In the genomic region with DNA sequence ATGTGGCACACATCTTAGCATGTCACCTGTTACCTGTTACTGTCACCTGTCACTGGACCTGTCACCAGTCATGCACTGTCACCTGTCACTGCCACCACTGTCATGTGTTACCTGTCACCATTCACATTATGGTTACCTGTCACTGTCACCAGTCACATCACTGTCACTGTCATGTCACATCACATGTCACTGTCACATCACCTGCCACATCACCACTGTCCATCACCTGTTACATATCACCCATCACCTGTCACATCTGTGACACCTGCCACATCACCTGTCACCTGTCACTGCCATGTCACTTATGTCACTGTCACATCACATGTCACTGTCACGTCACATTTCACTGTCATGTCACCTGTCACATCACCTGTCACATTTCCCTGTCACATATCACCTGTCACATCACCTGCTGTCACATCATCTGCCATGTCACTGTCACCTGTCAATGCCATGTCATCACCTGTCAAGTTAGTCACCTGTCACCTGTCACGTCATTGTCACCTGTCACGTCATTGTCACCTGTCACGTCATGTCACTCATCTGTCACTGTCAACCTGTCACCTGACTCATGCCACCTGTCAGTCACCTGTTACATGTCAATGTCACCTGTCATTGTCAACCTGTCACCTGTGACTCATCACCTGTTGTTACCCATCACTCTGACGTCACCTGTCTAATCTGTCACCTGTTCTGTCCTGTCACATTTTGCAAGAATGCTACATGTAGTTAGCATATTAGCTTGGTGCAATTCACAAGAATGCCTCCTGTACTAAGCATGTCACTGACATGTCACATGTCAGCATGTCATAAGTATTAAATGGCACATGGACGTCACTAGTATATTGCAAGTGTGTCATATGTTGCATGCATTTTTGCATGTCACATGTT, we compare ENCODE assay signal across 1 cellular context.
TF ChIP-seq lines count a peak whose summit lies in the region.

No MANE protein-coding gene starts in this region.

TF ChIP-seq in HepG2, 621 proteins besides CTCF, POLR2A, EP300 and RAD21:
- TF ChIP-seq RFX1 (IDR thresholded peaks at IDR 0.05) (no peak), NR1H2 (CRISPR knock-in tag; IDR thresholded peaks at IDR 0.05; ENCODE audit: borderline replicate concordance, low read depth) (0 out of 2 replicates have a peak, but pooled peaks have one; percentile 34), ZNF143 (CRISPR knock-in tag; IDR thresholded peaks at IDR 0.05) (no peak), ZNF839 (CRISPR knock-in tag; IDR thresholded peaks at IDR 0.05; ENCODE audit: borderline replicate concordance) (no peak), ATF7 (IDR thresholded peaks at IDR 0.05) (peak; percentile 81), ATF7 (CRISPR knock-in tag; IDR thresholded peaks at IDR 0.05) (no peak), NFE2 (CRISPR knock-in tag; IDR thresholded peaks at IDR 0.05) (no peak), CREB1 (IDR thresholded peaks at IDR 0.05) (peak; percentile 94), CREB1 (CRISPR knock-in tag; IDR thresholded peaks at IDR 0.05) (no peak), POLR2AphosphoS2 (IDR thresholded peaks at IDR 0.05; ENCODE audit: low read depth, low read length) (no peak), MAFK (conservative IDR thresholded peaks at IDR 0.05 in 1 of 2, IDR thresholded peaks at IDR 0.05 in 1 of 2; ENCODE audit: low read length in 2 of 2) (no peak), TRIM24 (CRISPR knock-in tag; IDR thresholded peaks at IDR 0.05) (no peak; the same call in 1 of the 2 replicates), NR2F1 (CRISPR knock-in tag; IDR thresholded peaks at IDR 0.05) (no peak), IKZF1 (IDR thresholded peaks at IDR 0.05) (no peak), ZNF350 (CRISPR knock-in tag; IDR thresholded peaks at IDR 0.05; ENCODE audit: borderline replicate concordance, low read depth) (no peak), ZMYM4 (CRISPR knock-in tag; IDR thresholded peaks at IDR 0.05) (no peak), NFRKB (IDR thresholded peaks at IDR 0.05) (no peak), ZNF549 (CRISPR knock-in tag; IDR thresholded peaks at IDR 0.05) (no peak), NRL (CRISPR knock-in tag; IDR thresholded peaks at IDR 0.05; ENCODE audit: borderline replicate concordance) (no peak), ATRX (CRISPR knock-in tag; IDR thresholded peaks at IDR 0.05; ENCODE audit: borderline replicate concordance) (no peak), KAT2B (IDR thresholded peaks at IDR 0.05; ENCODE audit: borderline replicate concordance, low read depth, low read length) (no peak)
- TF ChIP-seq, protein P1, sequence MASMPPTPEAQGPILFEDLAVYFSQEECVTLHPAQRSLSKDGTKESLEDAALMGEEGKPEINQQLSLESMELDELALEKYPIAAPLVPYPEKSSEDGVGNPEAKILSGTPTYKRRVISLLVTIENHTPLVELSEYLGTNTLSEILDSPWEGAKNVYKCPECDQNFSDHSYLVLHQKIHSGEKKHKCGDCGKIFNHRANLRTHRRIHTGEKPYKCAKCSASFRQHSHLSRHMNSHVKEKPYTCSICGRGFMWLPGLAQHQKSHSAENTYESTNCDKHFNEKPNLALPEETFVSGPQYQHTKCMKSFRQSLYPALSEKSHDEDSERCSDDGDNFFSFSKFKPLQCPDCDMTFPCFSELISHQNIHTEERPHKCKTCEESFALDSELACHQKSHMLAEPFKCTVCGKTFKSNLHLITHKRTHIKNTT (CRISPR knock-in tag; IDR thresholded peaks at IDR 0.05): no peak
- TF ChIP-seq, protein P2, sequence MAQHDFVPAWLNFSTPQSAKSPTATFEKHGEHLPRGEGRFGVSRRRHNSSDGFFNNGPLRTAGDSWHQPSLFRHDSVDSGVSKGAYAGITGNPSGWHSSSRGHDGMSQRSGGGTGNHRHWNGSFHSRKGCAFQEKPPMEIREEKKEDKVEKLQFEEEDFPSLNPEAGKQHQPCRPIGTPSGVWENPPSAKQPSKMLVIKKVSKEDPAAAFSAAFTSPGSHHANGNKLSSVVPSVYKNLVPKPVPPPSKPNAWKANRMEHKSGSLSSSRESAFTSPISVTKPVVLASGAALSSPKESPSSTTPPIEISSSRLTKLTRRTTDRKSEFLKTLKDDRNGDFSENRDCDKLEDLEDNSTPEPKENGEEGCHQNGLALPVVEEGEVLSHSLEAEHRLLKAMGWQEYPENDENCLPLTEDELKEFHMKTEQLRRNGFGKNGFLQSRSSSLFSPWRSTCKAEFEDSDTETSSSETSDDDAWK (CRISPR knock-in tag; IDR thresholded peaks at IDR 0.05): no peak
- TF ChIP-seq, protein P3, sequence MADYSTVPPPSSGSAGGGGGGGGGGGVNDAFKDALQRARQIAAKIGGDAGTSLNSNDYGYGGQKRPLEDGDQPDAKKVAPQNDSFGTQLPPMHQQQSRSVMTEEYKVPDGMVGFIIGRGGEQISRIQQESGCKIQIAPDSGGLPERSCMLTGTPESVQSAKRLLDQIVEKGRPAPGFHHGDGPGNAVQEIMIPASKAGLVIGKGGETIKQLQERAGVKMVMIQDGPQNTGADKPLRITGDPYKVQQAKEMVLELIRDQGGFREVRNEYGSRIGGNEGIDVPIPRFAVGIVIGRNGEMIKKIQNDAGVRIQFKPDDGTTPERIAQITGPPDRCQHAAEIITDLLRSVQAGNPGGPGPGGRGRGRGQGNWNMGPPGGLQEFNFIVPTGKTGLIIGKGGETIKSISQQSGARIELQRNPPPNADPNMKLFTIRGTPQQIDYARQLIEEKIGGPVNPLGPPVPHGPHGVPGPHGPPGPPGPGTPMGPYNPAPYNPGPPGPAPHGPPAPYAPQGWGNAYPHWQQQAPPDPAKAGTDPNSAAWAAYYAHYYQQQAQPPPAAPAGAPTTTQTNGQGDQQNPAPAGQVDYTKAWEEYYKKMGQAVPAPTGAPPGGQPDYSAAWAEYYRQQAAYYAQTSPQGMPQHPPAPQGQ (CRISPR knock-in tag; IDR thresholded peaks at IDR 0.05; ENCODE audit: borderline replicate concordance): no peak
- TF ChIP-seq, protein P4, sequence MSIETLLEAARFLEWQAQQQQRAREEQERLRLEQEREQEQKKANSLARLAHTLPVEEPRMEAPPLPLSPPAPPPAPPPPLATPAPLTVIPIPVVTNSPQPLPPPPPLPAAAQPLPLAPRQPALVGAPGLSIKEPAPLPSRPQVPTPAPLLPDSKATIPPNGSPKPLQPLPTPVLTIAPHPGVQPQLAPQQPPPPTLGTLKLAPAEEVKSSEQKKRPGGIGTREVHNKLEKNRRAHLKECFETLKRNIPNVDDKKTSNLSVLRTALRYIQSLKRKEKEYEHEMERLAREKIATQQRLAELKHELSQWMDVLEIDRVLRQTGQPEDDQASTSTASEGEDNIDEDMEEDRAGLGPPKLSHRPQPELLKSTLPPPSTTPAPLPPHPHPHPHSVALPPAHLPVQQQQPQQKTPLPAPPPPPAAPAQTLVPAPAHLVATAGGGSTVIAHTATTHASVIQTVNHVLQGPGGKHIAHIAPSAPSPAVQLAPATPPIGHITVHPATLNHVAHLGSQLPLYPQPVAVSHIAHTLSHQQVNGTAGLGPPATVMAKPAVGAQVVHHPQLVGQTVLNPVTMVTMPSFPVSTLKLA (IDR thresholded peaks at IDR 0.05): peak; percentile 98
